In genomic region chr19:12890787-12891552, GRCh38 we compare ENCODE assay signal across 1 cellular context.
A peak's percentile ranks its signal among the peaks of the same experiment; 100 is the strongest.
TF ChIP-seq lines count a peak whose summit lies in the region.

Gene GCDH, plus strand, starts transcription at chr19:12891160. Its CDS starts 145 bp downstream, at chr19:12891305.

TF ChIP-seq in K562, 482 proteins besides CTCF, POLR2A, EP300 and RAD21 (continued from another document and continues in another):
- no peak for TF ChIP-seq ZNF395 (CRISPR knock-in tag; IDR thresholded peaks at IDR 0.05)
- TF ChIP-seq CREB3 (tag; conservative IDR thresholded peaks at IDR 0.05; ENCODE audit: low read depth): no peak
- no peak for TF ChIP-seq HDAC8 (tag; IDR thresholded peaks at IDR 0.05)
- no peak for TF ChIP-seq MEF2D (tag; conservative IDR thresholded peaks at IDR 0.05; ENCODE audit: low read depth)
- no peak for TF ChIP-seq ZNF609 (CRISPR knock-in tag; IDR thresholded peaks at IDR 0.05; ENCODE audit: borderline replicate concordance)
- peak; percentile 76 for TF ChIP-seq L3MBTL2 (IDR thresholded peaks at IDR 0.05)
- TF ChIP-seq JUN (IDR thresholded peaks at IDR 0.05; ENCODE audit: borderline replicate concordance, low read depth, low read length): peak; percentile 57; the same call in 1 of the 2 replicates
- peak; percentile 94; the same call in 1 of the 2 replicates for TF ChIP-seq JUN (CRISPR knock-in tag; IDR thresholded peaks at IDR 0.05; ENCODE audit: borderline replicate concordance)
- no peak for TF ChIP-seq SMARCB1 (IDR thresholded peaks at IDR 0.05; ENCODE audit: insufficient read length, low read depth)
- TF ChIP-seq CCNT2 (IDR thresholded peaks at IDR 0.05; ENCODE audit: borderline replicate concordance, extremely low read depth, insufficient read length, low read depth, low read length): no peak
- no peak for TF ChIP-seq TAF7 (tag; IDR thresholded peaks at IDR 0.05)
- no peak for TF ChIP-seq TARDBP (IDR thresholded peaks at IDR 0.05)
- 0 out of 2 replicates have a peak, but pooled peaks have one; percentile 42 for TF ChIP-seq RB1 (IDR thresholded peaks at IDR 0.05; ENCODE audit: low read depth)
- no peak for TF ChIP-seq GTF2B (IDR thresholded peaks at IDR 0.05; ENCODE audit: extremely low read depth, insufficient read length)
- no peak for TF ChIP-seq CBX8 (IDR thresholded peaks at IDR 0.05; ENCODE audit: borderline replicate concordance, extremely low read depth, low read depth, low read length, poor library complexity, severe bottlenecking)
- TF ChIP-seq HMBOX1 (IDR thresholded peaks at IDR 0.05): no peak
- peak; percentile 70; the same call in 1 of the 2 replicates for TF ChIP-seq ZNF431 (CRISPR knock-in tag; IDR thresholded peaks at IDR 0.05)
- TF ChIP-seq ZNF146 (CRISPR knock-in tag; IDR thresholded peaks at IDR 0.05; ENCODE audit: unreplicated experiment): no peak
- TF ChIP-seq MCM5 (IDR thresholded peaks at IDR 0.05; ENCODE audit: low read depth): no peak
- TF ChIP-seq AFF4 (CRISPR knock-in tag; IDR thresholded peaks at IDR 0.05): 0 out of 2 replicates have a peak, but pooled peaks have one; percentile 23
- no peak for TF ChIP-seq SNAPC5 (CRISPR knock-in tag; IDR thresholded peaks at IDR 0.05)
- no peak for TF ChIP-seq ZNF133 (CRISPR knock-in tag; IDR thresholded peaks at IDR 0.05)
- TF ChIP-seq NCOA4 (IDR thresholded peaks at IDR 0.05; ENCODE audit: partially characterized antibody): no peak
- no peak for TF ChIP-seq POLR2H (tag; IDR thresholded peaks at IDR 0.05; ENCODE audit: low read depth)
- TF ChIP-seq SREBF2 (CRISPR knock-in tag; IDR thresholded peaks at IDR 0.05): no peak
- no peak for TF ChIP-seq GABPB2 (CRISPR knock-in tag; conservative IDR thresholded peaks at IDR 0.05)
- no peak for TF ChIP-seq RBM22 (IDR thresholded peaks at IDR 0.05; ENCODE audit: low read depth, low read length, poor library complexity, severe bottlenecking)
- TF ChIP-seq ZNF253 (CRISPR knock-in tag; conservative IDR thresholded peaks at IDR 0.05): no peak
- 0 out of 2 replicates have a peak, but pooled peaks have one; percentile 6 for TF ChIP-seq NBN (IDR thresholded peaks at IDR 0.05; ENCODE audit: low read depth)
- TF ChIP-seq ZSCAN29 (IDR thresholded peaks at IDR 0.05): no peak
- TF ChIP-seq YY1 (IDR thresholded peaks at IDR 0.05; ENCODE audit: borderline replicate concordance in 1 of 3, control insufficient read depth in 1 of 3, extremely low read depth in 1 of 3, insufficient read depth in 3 of 3, insufficient read length in 1 of 3, insufficient replicate concordance in 2 of 3, low read depth in 1 of 3, low read length in 2 of 3): no peak
- TF ChIP-seq E2F8 (IDR thresholded peaks at IDR 0.05; ENCODE audit: low read depth, partially characterized antibody): no peak
- TF ChIP-seq BRF1 (IDR thresholded peaks at IDR 0.05; ENCODE audit: borderline replicate concordance, extremely low read depth, insufficient read length): no peak
- TF ChIP-seq ZNF224 (CRISPR knock-in tag; IDR thresholded peaks at IDR 0.05): no peak
- no peak for TF ChIP-seq U2AF2 (optimal IDR thresholded peaks at IDR 0.05; ENCODE audit: low read depth, low read length)
- no peak for TF ChIP-seq HMGN3 (IDR thresholded peaks at IDR 0.05; ENCODE audit: borderline replicate concordance, extremely low read depth, insufficient read length, low read depth, low read length)
- no peak for TF ChIP-seq HNRNPL (IDR thresholded peaks at IDR 0.05; ENCODE audit: low read depth, low read length)
- no peak for TF ChIP-seq ZNF3 (CRISPR knock-in tag; IDR thresholded peaks at IDR 0.05)
- peak; percentile 81; the same call in 1 of the 2 replicates for TF ChIP-seq PHF8 (IDR thresholded peaks at IDR 0.05; ENCODE audit: borderline replicate concordance, low read length)
- TF ChIP-seq NR1H2 (CRISPR knock-in tag; IDR thresholded peaks at IDR 0.05): no peak
- no peak for TF ChIP-seq CBX2 (IDR thresholded peaks at IDR 0.05; ENCODE audit: insufficient read depth, low read length, poor library complexity, severe bottlenecking)
- peak; percentile 61 for TF ChIP-seq MXI1 (IDR thresholded peaks at IDR 0.05; ENCODE audit: low read depth, low read length)
- TF ChIP-seq SAFB2 (IDR thresholded peaks at IDR 0.05; ENCODE audit: borderline replicate concordance, low read depth, low read length, severe bottlenecking): no peak
- no peak for TF ChIP-seq GMEB1 (CRISPR knock-in tag; IDR thresholded peaks at IDR 0.05)
- TF ChIP-seq SRSF9 (IDR thresholded peaks at IDR 0.05; ENCODE audit: borderline replicate concordance, low read depth, low read length): no peak
- TF ChIP-seq ARID2 (IDR thresholded peaks at IDR 0.05): no peak
- 0 out of 2 replicates have a peak, but pooled peaks have one; percentile 16 for TF ChIP-seq CEBPG (CRISPR knock-in tag; IDR thresholded peaks at IDR 0.05)
- TF ChIP-seq CEBPG (tag; conservative IDR thresholded peaks at IDR 0.05 in 1 of 2, IDR thresholded peaks at IDR 0.05 in 1 of 2): no peak
- no peak for TF ChIP-seq PTBP1 (IDR thresholded peaks at IDR 0.05; ENCODE audit: low read depth, low read length)
- TF ChIP-seq CHD1 (IDR thresholded peaks at IDR 0.05; ENCODE audit: low read length): no peak
- no peak for TF ChIP-seq ZBTB1 (CRISPR knock-in tag; IDR thresholded peaks at IDR 0.05; ENCODE audit: borderline replicate concordance, low read depth)
- no peak for TF ChIP-seq ZNF121 (CRISPR knock-in tag; conservative IDR thresholded peaks at IDR 0.05)
